ENCODE assay signal across 18 cellular contexts in the genomic region with DNA sequence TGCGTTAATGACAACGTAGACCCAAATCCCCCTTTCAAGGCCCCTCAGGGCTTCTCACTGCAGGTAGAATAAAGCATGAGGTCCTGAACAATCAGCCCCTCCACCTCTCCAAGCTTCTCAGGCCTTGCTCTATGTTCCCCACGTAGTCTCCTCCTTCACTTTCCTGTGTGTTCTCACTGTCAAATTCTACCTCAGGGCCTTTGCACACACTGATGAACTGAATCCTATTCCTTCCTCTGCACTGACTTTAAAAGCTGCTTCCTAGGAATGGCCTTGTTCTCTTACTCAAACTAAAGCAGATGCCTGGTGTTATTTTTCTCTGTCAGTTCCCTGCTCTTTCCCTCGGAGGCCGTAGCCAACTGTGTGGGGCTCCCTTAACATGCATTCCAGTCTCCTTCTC.
DNase-seq lines count a peak whose midpoint lies in the region; TF ChIP-seq lines count a peak whose summit lies in the region.
"Had no signal": no experiment of that assay in that cellular context is flagged by ENCODE, and none has a peak within 500 bp of the region (broad histone marks: within the 10 kb centered on the region; RNA-seq: fewer than 3 reads in every experiment).

No MANE protein-coding gene starts in this region.

- H3K9me3 Mint-ChIP-seq in glutamatergic neuron (ENCODE audit: unreplicated experiment) = peaks cover 2% of the 10 kb centered on the region
- H3K9me3 Mint-ChIP-seq: CD4-positive, alpha-beta memory T cell had no signal

- no peaks in the 10 kb centered on the region for H3K36me3 Mint-ChIP-seq in glutamatergic neuron (ENCODE audit: unreplicated experiment)
- H3K36me3 Mint-ChIP-seq: CD4-positive, alpha-beta memory T cell had no signal

- H3K27ac Mint-ChIP-seq in glutamatergic neuron (ENCODE audit: unreplicated experiment) = peak overlapping the region; percentile 71
- H3K27ac Mint-ChIP-seq: CD4-positive, alpha-beta memory T cell had no signal

- POLR2A ChIA-PET in HEK293 (lab: Yijun Ruan, JAX) = no interaction called here

- peaks cover 9% of the 10 kb centered on the region for H3K4me1 Mint-ChIP-seq in glutamatergic neuron (ENCODE audit: low read depth, unreplicated experiment)
- H3K4me1 Mint-ChIP-seq: CD4-positive, alpha-beta memory T cell had no signal

- H3K9me3 ChIP-seq in HEK293 (ENCODE audit: control insufficient read depth, insufficient read depth, low read depth, low read length) = no peaks in the 10 kb centered on the region
- H3K9me3 ChIP-seq in suprapubic skin = no peaks in the 10 kb centered on the region
- H3K9me3 ChIP-seq in Peyer's patch = no peaks in the 10 kb centered on the region
- H3K9me3 ChIP-seq: A549, Caco-2 had no signal

- no peaks in the 10 kb centered on the region for H3K4me1 ChIP-seq in HEK293 (ENCODE audit: control insufficient read depth, insufficient read depth, low read length)
- peaks cover 5% of the 10 kb centered on the region for H3K4me1 ChIP-seq in suprapubic skin
- no peaks in the 10 kb centered on the region for H3K4me1 ChIP-seq in Peyer's patch
- H3K4me1 ChIP-seq: A549 had no signal

- no peak overlapping the region for H3K4me3 Mint-ChIP-seq in glutamatergic neuron (ENCODE audit: unreplicated experiment)
- H3K4me3 Mint-ChIP-seq: CD4-positive, alpha-beta memory T cell had no signal

- H3K27ac ChIP-seq in HEK293 (ENCODE audit: extremely low read depth, low read depth, low read length) (no peak overlapping the region), epithelial cell of prostate (peak overlapping the region; percentile 66), suprapubic skin (peak overlapping the region; percentile 75), Peyer's patch (no peak overlapping the region)
- H3K27ac ChIP-seq: A549, GM23248 had no signal

- DNase-seq in epithelial cell of prostate (ENCODE audit: low read depth, low spot score) (no peak), glutamatergic neuron (no peak), suprapubic skin (ENCODE audit: low spot score in 2 of 2) (no peak), Peyer's patch (no peak), AML-193 (lab: John Stamatoyannopoulos, UW) (no peak)
- DNase-seq in activated CD8-positive, alpha-beta memory T cell treated with anti-CD3 and anti-CD28 coated beads, Interleukin-2, amount 50 U/mL, for 48 hours = no peak
- DNase-seq: 8988T; ACHN; C1 segment of cervical spinal cord; Caco-2; CD4-positive, alpha-beta memory T cell; DMS153; DND-41; GM23248; H7; HCEC 1CT had no signal

- H3K4me3 ChIP-seq in HEK293 (ENCODE audit: low read depth, low read length) = no peak overlapping the region
- H3K4me3 ChIP-seq in suprapubic skin = no peak overlapping the region
- H3K4me3 ChIP-seq in Peyer's patch = no peak overlapping the region
- H3K4me3 ChIP-seq: A549, GM23248 had no signal

- H3K36me3 ChIP-seq in HEK293 (ENCODE audit: control insufficient read depth in 2 of 2, insufficient read depth in 1 of 2, low read length in 2 of 2) (no peaks in the 10 kb centered on the region), suprapubic skin (no peaks in the 10 kb centered on the region), Peyer's patch (no peaks in the 10 kb centered on the region)

- CTCF ChIA-PET in HEK293 (lab: Yijun Ruan, JAX) = interaction anchor here (1.0 to 1.5 kb wide), 2 partner anchors 9 to 67 kb away, joined by 5 to 9 read pairs; partner anchors contain the start of gene EDN1

- H3K27me3 ChIP-seq in suprapubic skin = no peaks in the 10 kb centered on the region
- H3K27me3 ChIP-seq in Peyer's patch = no peaks in the 10 kb centered on the region

- no peak for TF ChIP-seq POLR2A in suprapubic skin (IDR thresholded peaks at IDR 0.05)
- no peak for TF ChIP-seq POLR2A in Peyer's patch (IDR thresholded peaks at IDR 0.05)

- 86% methylated on average over 5 of the region's 5 CpGs for WGBS in suprapubic skin

- no peak for TF ChIP-seq EP300 in suprapubic skin (IDR thresholded peaks at IDR 0.05)

- TF ChIP-seq CTCF in HEK293 (tag by site-specific recombination; IDR thresholded peaks at IDR 0.05) (no peak), glutamatergic neuron (IDR thresholded peaks at IDR 0.05; ENCODE audit: partially characterized antibody, unreplicated experiment) (no peak), suprapubic skin (IDR thresholded peaks at IDR 0.05) (no peak), Peyer's patch (IDR thresholded peaks at IDR 0.05) (no peak)

- H3K27me3 Mint-ChIP-seq in glutamatergic neuron (ENCODE audit: unreplicated experiment) = peaks cover 5% of the 10 kb centered on the region

TF ChIP-seq in HEK293, 187 proteins besides CTCF, POLR2A, EP300 and RAD21:
- TF ChIP-seq ZNF623 (tag by site-specific recombination; IDR thresholded peaks at IDR 0.05) = peak; percentile 74
- no peak for TF ChIP-seq TCF7L2 (IDR thresholded peaks at IDR 0.05; ENCODE audit: borderline replicate concordance, low read depth, low read length)

Comparison
In these comparisons a context has a peak if more than half of its experiments do, and no peak if none do; other contexts are left out.
1. H3K27ac ChIP-seq: peak in epithelial cell of prostate (single experiment) and suprapubic skin (single experiment); none in HEK293 (single experiment) and Peyer's patch (0 of 4).